Comparison of ENCODE assay signal across 13 cellular contexts in the genomic region with DNA sequence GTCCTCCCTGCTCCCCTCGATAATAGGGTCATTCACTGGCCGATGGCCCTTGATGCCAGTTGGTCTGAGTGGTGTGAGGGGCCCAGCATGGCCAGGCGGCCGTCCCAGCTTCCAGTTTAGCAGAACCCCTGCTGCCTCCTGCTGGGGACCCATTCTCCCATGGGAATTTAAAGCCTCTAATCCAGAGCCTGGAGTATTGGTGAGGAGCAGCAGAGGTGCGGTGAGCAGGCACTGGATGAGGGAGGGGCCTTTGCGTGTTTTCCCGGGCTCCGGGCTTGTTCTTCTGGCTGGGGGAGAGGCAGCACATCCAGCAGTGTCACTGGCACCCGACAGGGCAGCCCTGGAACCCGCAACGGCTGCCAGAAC. TPM values are rescaled to one million over a fixed set of nuclear protein-coding genes. Genes with fewer than 3 reads are reported as not detected.
"Had no signal": no experiment of that assay in that cellular context is flagged by ENCODE, and none has a peak within 500 bp of the region (broad histone marks: within the 10 kb centered on the region; RNA-seq: fewer than 3 reads in every experiment).

No MANE protein-coding gene starts in this region.

- H3K27me3 ChIP-seq: hepatocyte had no signal

- ATAC-seq: stimulated activated effector memory CD8-positive, alpha-beta T cell treated with anti-CD3 and anti-CD28 coated beads, Interleukin-12 subunit alpha, Interleukin-12 subunit beta, amount 100 ng/mL, for 72 hours had no signal

- H3K27ac ChIP-seq: hepatocyte, stomach, thoracic aorta had no signal

- DNase-seq: activated CD4-positive, alpha-beta T cell treated with anti-CD3 and anti-CD28 coated beads, Interleukin-2, amount 10 ng/mL, durations not matched to agents 7 days and 5 days; activated CD8-positive, alpha-beta memory T cell treated with anti-CD3 and anti-CD28 coated beads, Interleukin-2, amount 50 U/mL, for 4 hours; activated effector memory CD4-positive, alpha-beta T cell treated with anti-CD3 and anti-CD28 coated beads, Interleukin-2, amount 50 U/mL, for 16 hours; stimulated activated CD4-positive, alpha-beta T cell treated with anti-CD3 and anti-CD28 coated beads, Interleukin-15, amount 100 ng/mL, for 24 hours; stimulated activated CD4-positive, alpha-beta T cell treated with anti-CD3 and anti-CD28 coated beads, Interleukin-4, amount 100 ng/mL, for 1 hour; T-helper 1 cell; T-helper 9 cell had no signal

- H3K9me3 ChIP-seq: stomach, thoracic aorta had no signal

- H2AFZ ChIP-seq: hepatocyte had no signal

- H3K4me2 ChIP-seq: hepatocyte had no signal

- H3K4me3 ChIP-seq: hepatocyte, stomach, thoracic aorta had no signal

- H3K36me3 ChIP-seq: stomach, thoracic aorta had no signal

- FAIRE-seq: astrocyte had no signal

RNA-seq across cellular contexts. Expression of a gene that starts 17.4 kb away (rescaled TPM):
- total RNA-seq: activated CD4-positive, alpha-beta T cell treated with anti-CD3 and anti-CD28 coated beads, Interleukin-2, amount 10 ng/mL, durations not matched to agents 7 days and 5 days; lung microvascular endothelial cell had no signal
